Comparison of ENCODE assay signal across 1 cellular context in the genomic region with DNA sequence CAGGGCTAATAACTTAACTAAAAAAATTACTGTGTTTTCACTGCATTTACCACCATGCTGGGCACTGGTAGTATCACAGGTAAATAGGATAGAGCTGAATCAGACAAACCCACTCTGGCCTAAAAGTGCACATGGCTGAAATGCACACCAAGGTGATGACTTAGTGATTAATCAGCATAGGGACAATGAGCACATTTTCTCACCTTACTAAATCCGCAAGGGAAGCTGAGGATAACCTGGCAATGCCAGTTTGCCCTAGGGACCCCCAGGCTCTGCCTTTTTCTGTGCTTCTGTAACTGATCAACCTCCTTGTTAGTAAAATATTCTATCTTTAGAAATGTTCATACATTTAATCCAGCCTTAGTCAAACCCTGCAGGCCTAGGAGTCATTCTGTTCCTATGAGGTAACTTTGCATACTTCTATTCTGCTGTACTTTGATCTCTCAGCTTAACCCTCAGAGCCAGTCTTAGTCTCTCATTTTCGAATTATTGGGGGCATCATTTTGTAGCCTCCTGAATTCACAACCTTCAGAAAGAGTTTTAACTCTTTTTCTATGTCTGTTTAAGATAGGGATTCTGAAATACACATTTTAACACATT.
TF ChIP-seq lines count a peak whose summit lies in the region.

No MANE protein-coding gene starts in this region.

TF ChIP-seq in HepG2, 621 proteins besides CTCF, POLR2A, EP300 and RAD21 (continued from another document):
- TF ChIP-seq, protein P1, sequence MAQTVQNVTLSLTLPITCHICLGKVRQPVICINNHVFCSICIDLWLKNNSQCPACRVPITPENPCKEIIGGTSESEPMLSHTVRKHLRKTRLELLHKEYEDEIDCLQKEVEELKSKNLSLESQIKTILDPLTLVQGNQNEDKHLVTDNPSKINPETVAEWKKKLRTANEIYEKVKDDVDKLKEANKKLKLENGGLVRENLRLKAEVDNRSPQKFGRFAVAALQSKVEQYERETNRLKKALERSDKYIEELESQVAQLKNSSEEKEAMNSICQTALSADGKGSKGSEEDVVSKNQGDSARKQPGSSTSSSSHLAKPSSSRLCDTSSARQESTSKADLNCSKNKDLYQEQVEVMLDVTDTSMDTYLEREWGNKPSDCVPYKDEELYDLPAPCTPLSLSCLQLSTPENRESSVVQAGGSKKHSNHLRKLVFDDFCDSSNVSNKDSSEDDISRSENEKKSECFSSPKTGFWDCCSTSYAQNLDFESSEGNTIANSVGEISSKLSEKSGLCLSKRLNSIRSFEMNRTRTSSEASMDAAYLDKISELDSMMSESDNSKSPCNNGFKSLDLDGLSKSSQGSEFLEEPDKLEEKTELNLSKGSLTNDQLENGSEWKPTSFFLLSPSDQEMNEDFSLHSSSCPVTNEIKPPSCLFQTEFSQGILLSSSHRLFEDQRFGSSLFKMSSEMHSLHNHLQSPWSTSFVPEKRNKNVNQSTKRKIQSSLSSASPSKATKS (CRISPR knock-in tag; IDR thresholded peaks at IDR 0.05): no peak
- TF ChIP-seq ZNF563 (CRISPR knock-in tag; IDR thresholded peaks at IDR 0.05) (no peak), ZFP90 (CRISPR knock-in tag; IDR thresholded peaks at IDR 0.05; ENCODE audit: borderline replicate concordance) (no peak), ZNF674 (CRISPR knock-in tag; IDR thresholded peaks at IDR 0.05; ENCODE audit: low read depth) (no peak), TGIF2 (CRISPR knock-in tag; IDR thresholded peaks at IDR 0.05) (no peak), MEF2D (CRISPR knock-in tag; IDR thresholded peaks at IDR 0.05) (no peak), ZNF850 (CRISPR knock-in tag; conservative IDR thresholded peaks at IDR 0.05) (no peak), MTF2 (CRISPR knock-in tag; IDR thresholded peaks at IDR 0.05; ENCODE audit: borderline replicate concordance) (no peak), KLF11 (CRISPR knock-in tag; IDR thresholded peaks at IDR 0.05) (no peak), ZNF354B (CRISPR knock-in tag; IDR thresholded peaks at IDR 0.05) (no peak)
- TF ChIP-seq, protein P2, sequence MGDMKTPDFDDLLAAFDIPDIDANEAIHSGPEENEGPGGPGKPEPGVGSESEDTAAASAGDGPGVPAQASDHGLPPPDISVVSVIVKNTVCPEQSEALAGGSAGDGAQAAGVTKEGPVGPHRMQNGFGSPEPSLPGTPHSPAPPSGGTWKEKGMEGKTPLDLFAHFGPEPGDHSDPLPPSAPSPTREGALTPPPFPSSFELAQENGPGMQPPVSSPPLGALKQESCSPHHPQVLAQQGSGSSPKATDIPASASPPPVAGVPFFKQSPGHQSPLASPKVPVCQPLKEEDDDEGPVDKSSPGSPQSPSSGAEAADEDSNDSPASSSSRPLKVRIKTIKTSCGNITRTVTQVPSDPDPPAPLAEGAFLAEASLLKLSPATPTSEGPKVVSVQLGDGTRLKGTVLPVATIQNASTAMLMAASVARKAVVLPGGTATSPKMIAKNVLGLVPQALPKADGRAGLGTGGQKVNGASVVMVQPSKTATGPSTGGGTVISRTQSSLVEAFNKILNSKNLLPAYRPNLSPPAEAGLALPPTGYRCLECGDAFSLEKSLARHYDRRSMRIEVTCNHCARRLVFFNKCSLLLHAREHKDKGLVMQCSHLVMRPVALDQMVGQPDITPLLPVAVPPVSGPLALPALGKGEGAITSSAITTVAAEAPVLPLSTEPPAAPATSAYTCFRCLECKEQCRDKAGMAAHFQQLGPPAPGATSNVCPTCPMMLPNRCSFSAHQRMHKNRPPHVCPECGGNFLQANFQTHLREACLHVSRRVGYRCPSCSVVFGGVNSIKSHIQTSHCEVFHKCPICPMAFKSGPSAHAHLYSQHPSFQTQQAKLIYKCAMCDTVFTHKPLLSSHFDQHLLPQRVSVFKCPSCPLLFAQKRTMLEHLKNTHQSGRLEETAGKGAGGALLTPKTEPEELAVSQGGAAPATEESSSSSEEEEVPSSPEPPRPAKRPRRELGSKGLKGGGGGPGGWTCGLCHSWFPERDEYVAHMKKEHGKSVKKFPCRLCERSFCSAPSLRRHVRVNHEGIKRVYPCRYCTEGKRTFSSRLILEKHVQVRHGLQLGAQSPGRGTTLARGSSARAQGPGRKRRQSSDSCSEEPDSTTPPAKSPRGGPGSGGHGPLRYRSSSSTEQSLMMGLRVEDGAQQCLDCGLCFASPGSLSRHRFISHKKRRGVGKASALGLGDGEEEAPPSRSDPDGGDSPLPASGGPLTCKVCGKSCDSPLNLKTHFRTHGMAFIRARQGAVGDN (CRISPR knock-in tag; IDR thresholded peaks at IDR 0.05): no peak
- TF ChIP-seq, protein P3, sequence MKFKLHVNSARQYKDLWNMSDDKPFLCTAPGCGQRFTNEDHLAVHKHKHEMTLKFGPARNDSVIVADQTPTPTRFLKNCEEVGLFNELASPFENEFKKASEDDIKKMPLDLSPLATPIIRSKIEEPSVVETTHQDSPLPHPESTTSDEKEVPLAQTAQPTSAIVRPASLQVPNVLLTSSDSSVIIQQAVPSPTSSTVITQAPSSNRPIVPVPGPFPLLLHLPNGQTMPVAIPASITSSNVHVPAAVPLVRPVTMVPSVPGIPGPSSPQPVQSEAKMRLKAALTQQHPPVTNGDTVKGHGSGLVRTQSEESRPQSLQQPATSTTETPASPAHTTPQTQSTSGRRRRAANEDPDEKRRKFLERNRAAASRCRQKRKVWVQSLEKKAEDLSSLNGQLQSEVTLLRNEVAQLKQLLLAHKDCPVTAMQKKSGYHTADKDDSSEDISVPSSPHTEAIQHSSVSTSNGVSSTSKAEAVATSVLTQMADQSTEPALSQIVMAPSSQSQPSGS (CRISPR knock-in tag; IDR thresholded peaks at IDR 0.05): no peak
